In genomic region chr1:153217212-153217611, GRCh38 we compare ENCODE assay signal across 27 cellular contexts. TPM values are rescaled to one million over a fixed set of nuclear protein-coding genes. Genes with fewer than 3 reads are reported as not detected.
DNase-seq lines count a peak whose midpoint lies in the region; ATAC-seq, FAIRE-seq and TF ChIP-seq lines count a peak whose summit lies in the region.
"Had no signal": no experiment of that assay in that cellular context is flagged by ENCODE, and none has a peak within 500 bp of the region (broad histone marks: within the 10 kb centered on the region; RNA-seq: fewer than 3 reads in every experiment).

PRR9 (plus strand) TSS chr1:153217584; CDS start chr1:153218145, 561 bp downstream.

- peak; percentile 69 for DNase-seq in Daoy (ENCODE audit: low read depth)
- peak; percentile 81 for DNase-seq in OCI-M1 (lab: John Stamatoyannopoulos, UW)
- DNase-seq in K562 (ENCODE audit: extremely low read depth in 1 of 4, low spot score in 3 of 4): peak in 1 of 4 experiments; percentile 4
- no peak for DNase-seq in omental fat pad (ENCODE audit: low spot score)
- no peak for DNase-seq in activated T-cell treated with anti-CD3 and anti-CD28 coated beads, Interleukin-2, amount 50 U/mL, for 48 hours
- DNase-seq in SHP77 (lab: John Stamatoyannopoulos, UW): no peak
- no peak for DNase-seq in spleen
- DNase-seq: activated CD4-positive, alpha-beta T cell treated with anti-CD3 and anti-CD28 coated beads, Interleukin-2, amount 50 U/mL, for 4 hours; activated CD4-positive, CD25-positive, alpha-beta regulatory T cell; activated naive CD4-positive, alpha-beta T cell treated with anti-CD3 and anti-CD28 coated beads for 36 hours; amniotic stem cell; COR-L47; DMS53; Kasumi-1; kidney glomerular epithelial cell; lower lobe of right lung; mucosa of descending colon; NCI-H1092 treated with DMSO at 0.1 percent for 48 hours; NCI-H2029 treated with DMSO at 0.1 percent for 48 hours; NCI-H2227 treated with DMSO at 0.1 percent for 48 hours; NCI-H774 had no signal

- H3K4me2 ChIP-seq in K562 (ENCODE audit: insufficient read depth, low read length): no peak within 1 kb of the TSS

- no TSS peak for BruUV-seq in K562 (replicated peaks; lab: Mats Ljungman, UMichigan)

- H3K79me2 ChIP-seq in K562 (ENCODE audit: control insufficient read depth, insufficient read depth, low read length): no peaks in the 10 kb centered on the region

- ATAC-seq in K562 (no peak), omental fat pad (ENCODE audit: low FRiP score) (peak; percentile 55), GM21737 (IDR thresholded peaks at IDR 0.05; ENCODE audit: unreplicated experiment) (no peak)
- ATAC-seq: lower lobe of right lung, mucosa of descending colon, SK-N-SH treated with all-trans-retinoic acid at 6 μM for 48 hours had no signal

- TF ChIP-seq CTCF in K562 (IDR thresholded peaks at IDR 0.05 in 2 of 3, conservative IDR thresholded peaks at IDR 0.05 in 1 of 3; ENCODE audit: insufficient read depth in 2 of 3, low read depth in 1 of 3, low read length in 3 of 3) (no peak), omental fat pad (IDR thresholded peaks at IDR 0.05) (no peak), spleen (IDR thresholded peaks at IDR 0.05 in 8 of 11, conservative IDR thresholded peaks at IDR 0.05 in 3 of 11) (no peak)

- no peaks in the 10 kb centered on the region for H3K9me1 ChIP-seq in K562 (ENCODE audit: control insufficient read depth, insufficient read depth, low read length)

- TF ChIP-seq POLR2A in K562 (conservative IDR thresholded peaks at IDR 0.05) (no peak), spleen (IDR thresholded peaks at IDR 0.05) (no peak)

- H3K27ac ChIP-seq in K562 (ENCODE audit: extremely low read depth, low read depth, low read length) (no peak within 1 kb of the TSS), spleen (no peak within 1 kb of the TSS)
- H3K27ac ChIP-seq: BLaER1 treated with 17β-estradiol and CSF1 and Interleukin-3, amounts not matched to agents 10 nM and 100 nM; lower lobe of right lung; right atrium auricular region had no signal

- in situ Hi-C loops in K562 (cut with MboI): no loop called here

- FAIRE-seq in K562 (lab: Jason Lieb, UNC): no peak

- H3K36me3 ChIP-seq in K562 (ENCODE audit: control insufficient read depth, insufficient read depth, low read length) (no peaks in the 10 kb centered on the region), spleen (no peaks in the 10 kb centered on the region)
- H3K36me3 ChIP-seq: BLaER1 treated with 17β-estradiol and CSF1 and Interleukin-3, amounts not matched to agents 10 nM and 100 nM; lower lobe of right lung; right atrium auricular region had no signal

- 0% methylated on average over 3 of the region's 3 CpGs for WGBS in K562 (ENCODE audit: insufficient coverage, low coverage, missing lambda C conversion rate)
- WGBS in spleen, 5 donors: 67 to 82% (median 72%) methylated on average over 3 of the region's 3 CpGs

- CTCF ChIA-PET in K562 (lab: Yijun Ruan, JAX; ENCODE audit: low intra/inter-chr PET ratio): no interaction called here

- H3K4me1 ChIP-seq in K562 (replicated peaks in 1 of 2; ENCODE audit: control insufficient read depth in 2 of 2, insufficient read depth in 2 of 2, low read length in 2 of 2) (no peaks in the 10 kb centered on the region; a peak in 1 of 5 replicates), spleen (no peaks in the 10 kb centered on the region)
- H3K4me1 ChIP-seq: lower lobe of right lung, right atrium auricular region had no signal

- H3K27me3 ChIP-seq in K562 (ENCODE audit: control insufficient read depth in 2 of 2, insufficient read depth in 2 of 2, low read length in 2 of 2) (peaks cover 0 to 7% of the 10 kb centered on the region in 2 experiments; a peak in 1 of 5 replicates), spleen (replicated peaks in 1 of 7) (peaks cover 0 to 49% (median 0%) of the 10 kb centered on the region in 7 donors)
- H3K27me3 ChIP-seq: BLaER1 treated with 17β-estradiol and CSF1 and Interleukin-3, amounts not matched to agents 10 nM and 100 nM; right atrium auricular region had no signal

- no peak within 1 kb of the TSS for H3K9ac ChIP-seq in K562 (ENCODE audit: insufficient read depth in 1 of 2, low read depth in 2 of 2, low read length in 2 of 2)
- H3K9ac ChIP-seq: BLaER1 treated with 17β-estradiol and CSF1 and Interleukin-3, amounts not matched to agents 10 nM and 100 nM had no signal

- no peaks in the 10 kb centered on the region for H4K20me1 ChIP-seq in K562 (replicated peaks; ENCODE audit: control insufficient read depth, insufficient read depth, low read length)
- H4K20me1 ChIP-seq: BLaER1 treated with 17β-estradiol and CSF1 and Interleukin-3, amounts not matched to agents 10 nM and 100 nM had no signal

- no peak for TF ChIP-seq RAD21 in K562 (CRISPR knock-in tag; conservative IDR thresholded peaks at IDR 0.05 in 1 of 2, IDR thresholded peaks at IDR 0.05 in 1 of 2)

- POLR2A ChIA-PET in K562 (lab: Yijun Ruan, JAX): no interaction called here

- H3K4me3 ChIP-seq in K562: no peak within 1 kb of the TSS
- no peak within 1 kb of the TSS for H3K4me3 ChIP-seq in spleen
- H3K4me3 ChIP-seq: BLaER1 treated with 17β-estradiol and CSF1 and Interleukin-3, amounts not matched to agents 10 nM and 100 nM; lower lobe of right lung; mucosa of descending colon; right atrium auricular region had no signal

- H2AFZ ChIP-seq in K562 (ENCODE audit: low read depth, low read length): no peak within 1 kb of the TSS

- H3K9me3 ChIP-seq in K562 (replicated peaks; ENCODE audit: control insufficient read depth, insufficient read depth, low read depth, low read length) (no peaks in the 10 kb centered on the region), spleen (no peaks in the 10 kb centered on the region)
- H3K9me3 ChIP-seq: BLaER1 treated with 17β-estradiol and CSF1 and Interleukin-3, amounts not matched to agents 10 nM and 100 nM; lower lobe of right lung; mucosa of descending colon; right atrium auricular region had no signal

- intact Hi-C loops in K562 (cut with micrococcal nuclease): no loop called here
- intact Hi-C loops in spleen (cut with DNase I; ENCODE audit: low total_unique reads): no loop called here

- no peak for TF ChIP-seq EP300 in K562 (IDR thresholded peaks at IDR 0.05; ENCODE audit: low read length)

TF ChIP-seq in K562, 482 proteins besides CTCF, POLR2A, EP300 and RAD21 (continues in another document):
- TF ChIP-seq TBL1XR1 (IDR thresholded peaks at IDR 0.05; ENCODE audit: low read length in 2 of 2): no peak
- TF ChIP-seq ID3 (CRISPR knock-in tag; IDR thresholded peaks at IDR 0.05): no peak
- no peak for TF ChIP-seq ID3 (tag; IDR thresholded peaks at IDR 0.05)
- TF ChIP-seq ELF2 (CRISPR knock-in tag; IDR thresholded peaks at IDR 0.05): no peak
- TF ChIP-seq CBFA2T3 (IDR thresholded peaks at IDR 0.05): peak; percentile 34
- 0 out of 2 replicates have a peak, but pooled peaks have one; percentile 22 for TF ChIP-seq SOX6 (IDR thresholded peaks at IDR 0.05)
- TF ChIP-seq FOXJ3 (CRISPR knock-in tag; IDR thresholded peaks at IDR 0.05): no peak
- TF ChIP-seq TEAD1 (CRISPR knock-in tag; IDR thresholded peaks at IDR 0.05): 0 out of 4 replicates have a peak, but pooled peaks of 1 of the 2 experiments have one; percentile 18
- TF ChIP-seq SMAD2 (IDR thresholded peaks at IDR 0.05; ENCODE audit: low read depth, low read length): no peak
- peak; percentile 83 for TF ChIP-seq FOSL1 (tag; conservative IDR thresholded peaks at IDR 0.05)
- no peak for TF ChIP-seq ZNF77 (CRISPR knock-in tag; IDR thresholded peaks at IDR 0.05)
- TF ChIP-seq TOE1 (IDR thresholded peaks at IDR 0.05; ENCODE audit: borderline replicate concordance): no peak
- TF ChIP-seq TOE1 (CRISPR knock-in tag; IDR thresholded peaks at IDR 0.05; ENCODE audit: borderline replicate concordance, low read depth): no peak

RNA-seq across cellular contexts. Expression of gene PRR9, which starts in this region (rescaled TPM):
- total RNA-seq in Daoy (2014; rRNA removed; shearing (Covaris generic)): 0.11 TPM in 1 of 2 replicates, not detected in the other
- total RNA-seq in K562 (2011; cell fraction: chromatin; rRNA removed; ENCODE audit: low replicate concordance): 0.35 TPM in 1 of 2 replicates, not detected in the other
- not detected in 2 replicates for total RNA-seq in K562 (2011; cell fraction: nucleolus; rRNA removed)
- not detected in 2 replicates for total RNA-seq in K562 (2011; cell fraction: nucleoplasm; rRNA removed)
- total RNA-seq in K562 (2014; rRNA removed): 0.23 TPM in 1 of 2 replicates, not detected in the other
- 0.15 and 0.38 TPM in 2 replicates for total RNA-seq in K562 (2014; rRNA removed; fragmentation: Illumina TruSeq; extraction: Trizol)
- 1.4 and 1.6 TPM in 2 replicates for total RNA-seq in K562 (2015; rRNA removed; fragmentation: Illumina TruSeq; extraction: Trizol)
- total RNA-seq in K562 (2021): 0.20 TPM in 1 of 2 replicates, not detected in the other
- polyA plus RNA-seq in K562 (2011; rRNA removed): 0.14 TPM in 1 of 2 replicates, not detected in the other
- 0.33 TPM in 1 of 2 replicates, not detected in the other for polyA plus RNA-seq in K562 (2011; cell fraction: cytosol; rRNA removed)
- polyA plus RNA-seq in K562 (2011; cell fraction: nucleus; rRNA removed): 0.27 TPM in 1 of 2 replicates, not detected in the other
- 2.1 and 8.2 TPM in 2 replicates for polyA plus RNA-seq in K562 (2012)
- polyA plus RNA-seq in K562 (2014; fragmentation: Illumina TruSeq; extraction: Trizol): 0.22 TPM in 1 of 2 replicates, not detected in the other
- 1 to 10 TPM in 1 of 2 experiments, under 1 TPM in 1; 0.59 to 1.1 TPM for polyA plus RNA-seq in K562 (2014; fragmentation: Nextera tagmentation; extraction: Ambion mirVana)
- 0.25 TPM in 1 of 2 replicates, not detected in the other for polyA plus RNA-seq in K562 (2014; rRNA removed)
- polyA minus RNA-seq in K562 (2011; rRNA and poly(A)+ RNA removed): not detected in 2 replicates
- polyA minus RNA-seq in K562 (2011; cell fraction: cytosol; rRNA and poly(A)+ RNA removed): not detected in 2 replicates
- not detected in 2 replicates for polyA minus RNA-seq in K562 (2011; cell fraction: nucleus; rRNA and poly(A)+ RNA removed)
- total RNA-seq in omental fat pad: 1 to 10 TPM in 2 of 4 donors, not detected in 2; 2.0 to 5.4 TPM
- total RNA-seq in spleen: not detected
- polyA plus RNA-seq in spleen: not detected
- total RNA-seq: activated naive CD4-positive, alpha-beta T cell treated with anti-CD3 and anti-CD28 coated beads for 36 hours; lower lobe of right lung; mucosa of descending colon; urinary bladder had no signal
- polyA plus RNA-seq: neural cell, urinary bladder had no signal

Comparison
In these comparisons a context has a peak if more than half of its experiments do, and no peak if none do; other contexts are left out.
1. Peak in DNase-seq in Daoy; RNA of the gene not detected or under 1 TPM.